ENCODE assay signal across 21 cellular contexts in genomic region chr7:92749327-92749730, GRCh38.
A peak's percentile ranks its signal among the peaks of the same experiment; 100 is the strongest.
DNase-seq lines count a peak whose midpoint lies in the region; ATAC-seq and TF ChIP-seq lines count a peak whose summit lies in the region.
"Had no signal": no experiment of that assay in that cellular context is flagged by ENCODE, and none has a peak within 500 bp of the region (broad histone marks: within the 10 kb centered on the region; RNA-seq: fewer than 3 reads in every experiment).

No MANE protein-coding gene starts in this region.

- ATAC-seq in GM18517 (IDR thresholded peaks at IDR 0.05; ENCODE audit: unreplicated experiment), result no peak
- ATAC-seq: stimulated activated memory B cell treated with anti-CD40 and anti-IgM and Interleukin-4, amounts not matched to agents 10 μg/mL and 1 μg/mL and 100 μg/mL, for 72 hours; upper lobe of right lung had no signal

- intact Hi-C loops in activated CD4-positive, alpha-beta T cell treated with anti-CD3 and anti-CD28 coated beads, Interleukin-2, amount 10 ng/mL, durations not matched to agents 24 days and 14 days (cut with micrococcal nuclease), result loop anchor here (1.0 kb wide), 1 partner anchor 18 kb away; no protein-coding TSS in a partner anchor

- peaks cover 44% of the 10 kb centered on the region for H3K4me1 Mint-ChIP-seq in activated CD4-positive, alpha-beta T cell treated with anti-CD3 and anti-CD28 coated beads, Interleukin-2, amount 10 ng/mL, durations not matched to agents 24 days and 14 days
- H3K4me1 Mint-ChIP-seq in chondrocyte (ENCODE audit: low read depth) (peaks cover 83% of the 10 kb centered on the region), nephron (peaks cover 13% of the 10 kb centered on the region), endothelial cell (ENCODE audit: unreplicated experiment) (peaks cover 7% of the 10 kb centered on the region)
- H3K4me1 Mint-ChIP-seq: neural progenitor cell had no signal

- no peaks in the 10 kb centered on the region for H3K9me3 Mint-ChIP-seq in activated CD4-positive, alpha-beta T cell treated with anti-CD3 and anti-CD28 coated beads, Interleukin-2, amount 10 ng/mL, durations not matched to agents 24 days and 14 days
- H3K9me3 Mint-ChIP-seq in chondrocyte (ENCODE audit: low read depth) (peaks cover 7% of the 10 kb centered on the region), nephron (peaks cover 5% of the 10 kb centered on the region), endothelial cell (ENCODE audit: unreplicated experiment) (no peaks in the 10 kb centered on the region)
- H3K9me3 Mint-ChIP-seq: CD4-positive, alpha-beta memory T cell; neural progenitor cell; stimulated activated memory B cell treated with anti-CD40 and anti-IgM and Interleukin-4, amounts not matched to agents 10 μg/mL and 1 μg/mL and 100 μg/mL, for 72 hours had no signal

- H3K27ac Mint-ChIP-seq in activated CD4-positive, alpha-beta T cell treated with anti-CD3 and anti-CD28 coated beads, Interleukin-2, amount 10 ng/mL, durations not matched to agents 24 days and 14 days, result peak overlapping the region; percentile 25
- H3K27ac Mint-ChIP-seq in chondrocyte (ENCODE audit: unreplicated experiment) (peak overlapping the region; percentile 86), nephron (peak overlapping the region in 2 of 3 experiments; percentile 10 to 19), endothelial cell (ENCODE audit: unreplicated experiment) (no peak overlapping the region)
- H3K27ac Mint-ChIP-seq: neural progenitor cell; stimulated activated memory B cell treated with anti-CD40 and anti-IgM and Interleukin-4, amounts not matched to agents 10 μg/mL and 1 μg/mL and 100 μg/mL, for 72 hours had no signal

- DNase-seq in activated CD4-positive, alpha-beta T cell treated with anti-CD3 and anti-CD28 coated beads, Interleukin-2, amount 10 ng/mL, durations not matched to agents 24 days and 14 days, result no peak
- no peak for DNase-seq in activated CD4-positive, alpha-beta T cell treated with anti-CD3 and anti-CD28 coated beads for 4 hours
- peak; percentile 10 for DNase-seq in MG63
- no peak for DNase-seq in chondrocyte (ENCODE audit: low spot score)
- no peak for DNase-seq in endothelial cell (ENCODE audit: low spot score)
- DNase-seq in midbrain (lab: John Stamatoyannopoulos, UW), result no peak
- DNase-seq: amygdala; CD4-positive, alpha-beta memory T cell; cortex of kidney; hypothalamus; left ventricle myocardium inferior; NCI-H1417 treated with DMSO at 0.1 percent for 48 hours; NCI-H226; right lobe of liver; stimulated activated CD4-positive, alpha-beta T cell treated with anti-CD3 and anti-CD28 coated beads, Interleukin-4, amount 100 ng/mL, for 4 hours; upper lobe of right lung had no signal

- no peak overlapping the region for H3K4me3 ChIP-seq in MG63
- H3K4me3 ChIP-seq: esophagus muscularis mucosa, left ventricle myocardium inferior, neural progenitor cell, right lobe of liver, upper lobe of right lung had no signal

- H3K4me3 Mint-ChIP-seq in activated CD4-positive, alpha-beta T cell treated with anti-CD3 and anti-CD28 coated beads, Interleukin-2, amount 10 ng/mL, durations not matched to agents 24 days and 14 days, result no peak overlapping the region
- H3K4me3 Mint-ChIP-seq in chondrocyte (ENCODE audit: unreplicated experiment) (no peak overlapping the region), nephron (no peak overlapping the region), endothelial cell (ENCODE audit: unreplicated experiment) (no peak overlapping the region)
- H3K4me3 Mint-ChIP-seq: CD4-positive, alpha-beta memory T cell; neural progenitor cell; stimulated activated memory B cell treated with anti-CD40 and anti-IgM and Interleukin-4, amounts not matched to agents 10 μg/mL and 1 μg/mL and 100 μg/mL, for 72 hours had no signal

- no peaks in the 10 kb centered on the region for H3K27me3 Mint-ChIP-seq in activated CD4-positive, alpha-beta T cell treated with anti-CD3 and anti-CD28 coated beads, Interleukin-2, amount 10 ng/mL, durations not matched to agents 24 days and 14 days
- H3K27me3 Mint-ChIP-seq in chondrocyte (ENCODE audit: low read depth) (no peaks in the 10 kb centered on the region), nephron (ENCODE audit: low read depth) (no peaks in the 10 kb centered on the region), endothelial cell (ENCODE audit: unreplicated experiment) (no peaks in the 10 kb centered on the region)
- H3K27me3 Mint-ChIP-seq: CD4-positive, alpha-beta memory T cell; stimulated activated memory B cell treated with anti-CD40 and anti-IgM and Interleukin-4, amounts not matched to agents 10 μg/mL and 1 μg/mL and 100 μg/mL, for 72 hours had no signal

- TF ChIP-seq CTCF in chondrocyte (IDR thresholded peaks at IDR 0.05), result no peak
- TF ChIP-seq CTCF in nephron (IDR thresholded peaks at IDR 0.05; ENCODE audit: unreplicated experiment in 3 of 3), result no peak
- TF ChIP-seq CTCF in endothelial cell (IDR thresholded peaks at IDR 0.05; ENCODE audit: unreplicated experiment), result no peak

- H3K27me3 ChIP-seq in MG63, result no peaks in the 10 kb centered on the region
- H3K27me3 ChIP-seq: esophagus muscularis mucosa, neural progenitor cell, right lobe of liver, upper lobe of right lung had no signal

- no peaks in the 10 kb centered on the region; the same call in 1 of the 2 replicates for H3K9me3 ChIP-seq in MG63
- H3K9me3 ChIP-seq: esophagus muscularis mucosa, left ventricle myocardium inferior, right lobe of liver, upper lobe of right lung had no signal

- peaks cover 44% of the 10 kb centered on the region for H3K36me3 ChIP-seq in MG63
- H3K36me3 ChIP-seq: esophagus muscularis mucosa, left ventricle myocardium inferior, neural progenitor cell, right lobe of liver, upper lobe of right lung had no signal

- H3K36me3 Mint-ChIP-seq in activated CD4-positive, alpha-beta T cell treated with anti-CD3 and anti-CD28 coated beads, Interleukin-2, amount 10 ng/mL, durations not matched to agents 24 days and 14 days (ENCODE audit: low read depth), result peaks cover 59% of the 10 kb centered on the region
- H3K36me3 Mint-ChIP-seq in chondrocyte (ENCODE audit: low read depth) (peaks cover 4% of the 10 kb centered on the region), nephron (ENCODE audit: low read depth) (peaks cover 19% of the 10 kb centered on the region), endothelial cell (ENCODE audit: low read depth, unreplicated experiment) (no peaks in the 10 kb centered on the region)
